In genomic region chr6:25652007-25652515, GRCh38 we compare ENCODE assay signal across 8 cellular contexts. TPM values are rescaled to one million over a fixed set of nuclear protein-coding genes. Genes with fewer than 3 reads are reported as not detected.
DNase-seq lines count a peak whose midpoint lies in the region; ATAC-seq and TF ChIP-seq lines count a peak whose summit lies in the region.

Gene SCGN (plus strand): TSS chr6:25652215. CDS start chr6:25652404, 189 bp downstream.

- intact Hi-C loops in A673 (cut with micrococcal nuclease; ENCODE audit: unreplicated experiment), result no loop called here

- H3K27me3 ChIP-seq in A673 (replicated peaks; ENCODE audit: insufficient read depth, low read depth, low read length, poor library complexity), result peaks cover 65% of the 10 kb centered on the region

- no peak within 1 kb of the TSS for H3K27ac ChIP-seq in A673 (ENCODE audit: low read depth, low read length, poor library complexity, severe bottlenecking)
- no peak within 1 kb of the TSS for H3K27ac ChIP-seq in HEK293 (ENCODE audit: extremely low read depth, low read depth, low read length)

- H3K9me3 ChIP-seq in A673 (ENCODE audit: low read depth, low read length, poor library complexity, severe bottlenecking) (no peaks in the 10 kb centered on the region), HEK293 (ENCODE audit: control insufficient read depth, insufficient read depth, low read depth, low read length) (no peaks in the 10 kb centered on the region)

- DNase-seq in A673 (ENCODE audit: low spot score) (peak; percentile 78), T-helper 1 cell (peak in 3 of 5 donors; percentile 11 to 29 (median 22)), choroid plexus epithelial cell (ENCODE audit: low read depth) (peak; percentile 68), left kidney (ENCODE audit: low read depth, low spot score) (peak; percentile 95), GOT3 (lab: John Stamatoyannopoulos, UW) (no peak)
- peak; percentile 32 for DNase-seq in stimulated activated CD4-positive, alpha-beta T cell treated with anti-CD3 and anti-CD28 coated beads, Interleukin-4, amount 100 ng/mL, for 24 hours

- H3K4me3 ChIP-seq in A673 (ENCODE audit: low read depth, low read length, poor library complexity, severe bottlenecking) (no peak within 1 kb of the TSS), HEK293 (ENCODE audit: low read depth, low read length) (peak within 1 kb of the TSS; percentile 19), choroid plexus epithelial cell (ENCODE audit: low read depth, low read length) (no peak within 1 kb of the TSS)

- POLR2A ChIA-PET in A673 (lab: Charles Lee; ENCODE audit: low non-redundant PET), result no interaction called here
- POLR2A ChIA-PET in HEK293 (lab: Yijun Ruan, JAX), result no interaction called here

- CTCF ChIA-PET in A673 (lab: Charles Lee), result no interaction called here
- CTCF ChIA-PET in HEK293 (lab: Yijun Ruan, JAX), result interaction anchor here (0.6 to 1.5 kb wide), 4 partner anchors 66 to 386 kb away, joined by 3 to 6 read pairs (median 4); no protein-coding TSS in a partner anchor

- no peak for TF ChIP-seq CTCF in A673 (conservative IDR thresholded peaks at IDR 0.05; ENCODE audit: low read depth, low read length)
- TF ChIP-seq CTCF in HEK293 (tag by site-specific recombination; IDR thresholded peaks at IDR 0.05), result no peak
- TF ChIP-seq CTCF in choroid plexus epithelial cell (conservative IDR thresholded peaks at IDR 0.05; ENCODE audit: low read depth, low read length), result no peak

- H3K36me3 ChIP-seq in A673 (ENCODE audit: insufficient read depth, low read length, poor library complexity, severe bottlenecking), result no peaks in the 10 kb centered on the region
- H3K36me3 ChIP-seq in HEK293 (ENCODE audit: control insufficient read depth in 2 of 2, insufficient read depth in 1 of 2, low read length in 2 of 2), result no peaks in the 10 kb centered on the region

- no TSS peak for BruUV-seq in A673 (replicated peaks; lab: Mats Ljungman, UMichigan)

- H3K4me1 ChIP-seq in A673 (ENCODE audit: insufficient read depth, low read length, poor library complexity, severe bottlenecking) (no peaks in the 10 kb centered on the region), HEK293 (ENCODE audit: control insufficient read depth, insufficient read depth, low read length) (peaks cover 3% of the 10 kb centered on the region; the same call in 1 of the 2 replicates)

- ATAC-seq in GM19351 (IDR thresholded peaks at IDR 0.05; ENCODE audit: unreplicated experiment), result no peak

TF ChIP-seq in HEK293, 187 proteins besides CTCF, POLR2A, EP300 and RAD21 (continues in another document):
- TF ChIP-seq GLI4 (tag by site-specific recombination; IDR thresholded peaks at IDR 0.05) (no peak), ZNF155 (tag by site-specific recombination; IDR thresholded peaks at IDR 0.05) (no peak), PBX3 (CRISPR knock-in tag; IDR thresholded peaks at IDR 0.05) (peak; percentile 90; the same call in 1 of the 2 replicates), HOXA7 (CRISPR knock-in tag; IDR thresholded peaks at IDR 0.05; ENCODE audit: borderline replicate concordance) (0 out of 2 replicates have a peak, but pooled peaks have one; percentile 54), ZBTB49 (tag by site-specific recombination; IDR thresholded peaks at IDR 0.05; ENCODE audit: low read depth) (no peak), ZNF777 (tag by site-specific recombination; IDR thresholded peaks at IDR 0.05; ENCODE audit: borderline replicate concordance) (0 out of 2 replicates have a peak, but pooled peaks have one; percentile 41), INSM2 (tag by site-specific recombination; IDR thresholded peaks at IDR 0.05) (no peak), SCRT2 (tag by site-specific recombination; IDR thresholded peaks at IDR 0.05) (peak; percentile 74; the same call in 1 of the 2 replicates), ZEB2 (tag by site-specific recombination; IDR thresholded peaks at IDR 0.05) (peak; percentile 36; the same call in 1 of the 2 replicates), ZNF558 (tag by site-specific recombination; IDR thresholded peaks at IDR 0.05) (no peak), ZNF561 (tag by site-specific recombination; IDR thresholded peaks at IDR 0.05; ENCODE audit: borderline replicate concordance) (no peak), KLF9 (tag by site-specific recombination; IDR thresholded peaks at IDR 0.05; ENCODE audit: low read depth) (no peak), ZFHX2 (tag by site-specific recombination; conservative IDR thresholded peaks at IDR 0.05) (no peak), ZNF146 (tag by site-specific recombination; IDR thresholded peaks at IDR 0.05) (no peak), ZNF148 (tag by site-specific recombination; IDR thresholded peaks at IDR 0.05; ENCODE audit: borderline replicate concordance) (no peak), PRDM4 (tag by site-specific recombination; IDR thresholded peaks at IDR 0.05) (0 out of 2 replicates have a peak, but pooled peaks have one; percentile 29), ZNF600 (tag by site-specific recombination; IDR thresholded peaks at IDR 0.05) (peak; percentile 83)

RNA-seq across cellular contexts. Expression of gene SCGN, which starts in this region (rescaled TPM):
- total RNA-seq in A673 (2021), result not detected in 2 replicates

Comparison
In these comparisons a context has a peak if more than half of its experiments do, and no peak if none do; other contexts are left out.
1. Peak in DNase-seq in A673; RNA of the gene not detected or under 1 TPM.